In genomic region chr3:151362798-151363197, GRCh38 we compare ENCODE assay signal across 26 cellular contexts. TPM values are rescaled to one million over a fixed set of nuclear protein-coding genes. Genes with fewer than 3 reads are reported as not detected.
DNase-seq lines count a peak whose midpoint lies in the region; ATAC-seq and TF ChIP-seq lines count a peak whose summit lies in the region.
"Had no signal": no experiment of that assay in that cellular context is flagged by ENCODE, and none has a peak within 500 bp of the region (broad histone marks: within the 10 kb centered on the region; RNA-seq: fewer than 3 reads in every experiment).

No MANE protein-coding gene starts in this region.

- H3K79me1 ChIP-seq in mesenchymal stem cell (replicated peaks; ENCODE audit: low read length, poor library complexity, severe bottlenecking): no peaks in the 10 kb centered on the region

- no peak overlapping the region for H3K4ac ChIP-seq in mesenchymal stem cell (ENCODE audit: low read depth in 1 of 2, low read length in 2 of 2)

- H3K4me1 Mint-ChIP-seq in activated naive CD8-positive, alpha-beta T cell treated with anti-CD3 and anti-CD28 coated beads, Interleukin-2, amount 50 U/mL, for 24 hours: no peaks in the 10 kb centered on the region
- H3K4me1 Mint-ChIP-seq: central memory CD8-positive, alpha-beta T cell; T-helper 17 cell had no signal

- intact Hi-C loops in left cardiac atrium (cut with DNase I) (no loop called here), left ventricle myocardium inferior (cut with micrococcal nuclease) (no loop called here)

- no peak overlapping the region for H3K4me2 ChIP-seq in mesenchymal stem cell (ENCODE audit: low read length, poor library complexity, severe bottlenecking)

- no peak overlapping the region for H3K4me3 Mint-ChIP-seq in activated naive CD8-positive, alpha-beta T cell treated with anti-CD3 and anti-CD28 coated beads, Interleukin-2, amount 50 U/mL, for 24 hours
- H3K4me3 Mint-ChIP-seq: central memory CD8-positive, alpha-beta T cell; IgD-negative memory B cell; T-helper 17 cell; type B pancreatic cell had no signal

- no peak overlapping the region for H3K4me3 ChIP-seq in left ventricle myocardium inferior
- H3K4me3 ChIP-seq in mesenchymal stem cell (ENCODE audit: insufficient read depth in 1 of 2, low read depth in 1 of 2, low read length in 2 of 2): no peak overlapping the region
- H3K4me3 ChIP-seq: SJSA1, stomach had no signal

- H3K18ac ChIP-seq in mesenchymal stem cell (ENCODE audit: low read depth in 1 of 2, low read length in 2 of 2): no peak overlapping the region

- no peak overlapping the region for H2AFZ ChIP-seq in mesenchymal stem cell (ENCODE audit: low read depth, low read length)

- H4K91ac ChIP-seq in mesenchymal stem cell (ENCODE audit: low read length): no peak overlapping the region

- H2BK5ac ChIP-seq in mesenchymal stem cell (ENCODE audit: low read depth, low read length, poor library complexity, severe bottlenecking): no peak overlapping the region

- H3K23ac ChIP-seq in mesenchymal stem cell (ENCODE audit: low read length in 2 of 2): no peak overlapping the region

- no peak overlapping the region for H3K27ac Mint-ChIP-seq in activated naive CD8-positive, alpha-beta T cell treated with anti-CD3 and anti-CD28 coated beads, Interleukin-2, amount 50 U/mL, for 24 hours
- H3K27ac Mint-ChIP-seq: IgD-negative memory B cell, T-helper 17 cell, type B pancreatic cell had no signal

- no peak for TF ChIP-seq CTCF in left ventricle myocardium inferior (IDR thresholded peaks at IDR 0.05; ENCODE audit: borderline replicate concordance)
- no peak for TF ChIP-seq CTCF in GM13976 (IDR thresholded peaks at IDR 0.05; ENCODE audit: borderline replicate concordance, control extremely low read depth, extremely low read depth, insufficient read depth, missing control alignments)
- no peak for TF ChIP-seq CTCF in GM10266 (IDR thresholded peaks at IDR 0.05; ENCODE audit: control insufficient read depth, insufficient read depth, low read depth, missing control alignments)

- in situ Hi-C loops in GM13976 (cut with MboI; ENCODE audit: low sequenced_read_pairs, unreplicated experiment): no loop called here

- H3K9ac ChIP-seq in mesenchymal stem cell (ENCODE audit: low read length): no peak overlapping the region

- no peak overlapping the region for H2AK5ac ChIP-seq in mesenchymal stem cell (ENCODE audit: low read length, severe bottlenecking)

- H3K27ac ChIP-seq in left ventricle myocardium inferior (replicated peaks): no peak overlapping the region
- H3K27ac ChIP-seq in mesenchymal stem cell (ENCODE audit: low read length, poor library complexity, severe bottlenecking): peak overlapping the region; percentile 4
- H3K27ac ChIP-seq: C4-2B, SJSA1 had no signal

- no peaks in the 10 kb centered on the region for H3K36me3 Mint-ChIP-seq in activated naive CD8-positive, alpha-beta T cell treated with anti-CD3 and anti-CD28 coated beads, Interleukin-2, amount 50 U/mL, for 24 hours (ENCODE audit: low read depth)
- H3K36me3 Mint-ChIP-seq: type B pancreatic cell had no signal

- no peak overlapping the region for H4K8ac ChIP-seq in mesenchymal stem cell (ENCODE audit: low read length)

- no peaks in the 10 kb centered on the region for H3K27me3 ChIP-seq in left ventricle myocardium inferior (ENCODE audit: low read depth)
- H3K27me3 ChIP-seq in mesenchymal stem cell (ENCODE audit: control insufficient read depth in 1 of 2, insufficient read depth in 1 of 2, low read length in 2 of 2): no peaks in the 10 kb centered on the region
- H3K27me3 ChIP-seq: SJSA1, stomach had no signal

- no peak overlapping the region for H2BK15ac ChIP-seq in mesenchymal stem cell (ENCODE audit: low read depth, poor library complexity, severe bottlenecking)

- H3K4me1 ChIP-seq in left ventricle myocardium inferior: no peaks in the 10 kb centered on the region
- peaks cover 2% of the 10 kb centered on the region for H3K4me1 ChIP-seq in mesenchymal stem cell (ENCODE audit: control insufficient read depth, insufficient read depth, low read depth, low read length)
- H3K4me1 ChIP-seq: SJSA1 had no signal

- 70% methylated on average over 3 of the region's 3 CpGs for WGBS in mesenchymal stem cell

- H3K9me3 Mint-ChIP-seq in activated naive CD8-positive, alpha-beta T cell treated with anti-CD3 and anti-CD28 coated beads, Interleukin-2, amount 50 U/mL, for 24 hours: no peaks in the 10 kb centered on the region
- H3K9me3 Mint-ChIP-seq: central memory CD8-positive, alpha-beta T cell; IgD-negative memory B cell; type B pancreatic cell had no signal

- DNase-seq in left cardiac atrium (no peak), left ventricle myocardium inferior (no peak), amniotic epithelial cell (ENCODE audit: low read depth) (peak; percentile 79), mesenchymal stem cell (no peak), GM13976 (ENCODE audit: low spot score) (no peak), GM10266 (ENCODE audit: extremely low spot score) (no peak)
- DNase-seq in activated naive CD8-positive, alpha-beta T cell treated with anti-CD3 and anti-CD28 coated beads, Interleukin-2, amount 50 U/mL, for 24 hours: no peak
- no peak for DNase-seq in activated naive CD4-positive, alpha-beta T cell (lab: John Stamatoyannopoulos, UW)
- DNase-seq: activated CD4-positive, alpha-beta T cell treated with anti-CD3 and anti-CD28 coated beads, Interleukin-2, amount 50 U/mL, for 4 hours; activated gamma-delta T cell; effector CD4-positive, alpha-beta T cell; erythroblast; kidney glomerular epithelial cell; NCI-H146; NCI-H2171 treated with DMSO at 0.1 percent for 48 hours; NCI-H748 treated with DMSO at 0.1 percent for 48 hours; stomach; T-helper 17 cell had no signal

- no peaks in the 10 kb centered on the region for H3K27me3 Mint-ChIP-seq in activated naive CD8-positive, alpha-beta T cell treated with anti-CD3 and anti-CD28 coated beads, Interleukin-2, amount 50 U/mL, for 24 hours
- H3K27me3 Mint-ChIP-seq: IgD-negative memory B cell, type B pancreatic cell had no signal

- no peaks in the 10 kb centered on the region for H3K36me3 ChIP-seq in left ventricle myocardium inferior
- no peaks in the 10 kb centered on the region for H3K36me3 ChIP-seq in mesenchymal stem cell (ENCODE audit: control insufficient read depth in 1 of 2, insufficient read depth in 2 of 2, low read depth in 1 of 2, low read length in 2 of 2)
- H3K36me3 ChIP-seq: SJSA1, stomach had no signal

- H2BK120ac ChIP-seq in mesenchymal stem cell (ENCODE audit: low read depth, low read length): no peak overlapping the region

- no peak overlapping the region for H3K14ac ChIP-seq in mesenchymal stem cell (ENCODE audit: low read length in 2 of 2)

- H3K9me3 ChIP-seq in left ventricle myocardium inferior (replicated peaks): no peaks in the 10 kb centered on the region
- H3K9me3 ChIP-seq in mesenchymal stem cell (ENCODE audit: control insufficient read depth, low read length): no peaks in the 10 kb centered on the region
- H3K9me3 ChIP-seq: SJSA1, stomach had no signal

- H2BK12ac ChIP-seq in mesenchymal stem cell (ENCODE audit: low read length in 2 of 2): no peak overlapping the region

- ATAC-seq in left cardiac atrium: peak; percentile 55 to 63
- ATAC-seq in activated naive CD8-positive, alpha-beta T cell treated with anti-CD3 and anti-CD28 coated beads, Interleukin-2, amount 50 U/mL, for 24 hours: no peak
- ATAC-seq: Panc1, T-helper 17 cell had no signal

RNA-seq across cellular contexts. Expression of gene P2RY12, which starts 21.8 kb away (rescaled TPM):
- total RNA-seq in left cardiac atrium (1 to 10 TPM; 1.4 to 2.7 TPM), left ventricle myocardium inferior (0.74 TPM)
- not detected for polyA plus RNA-seq in mesenchymal stem cell (2013, experiment 1 of 2)
- 0.04 TPM for polyA plus RNA-seq in mesenchymal stem cell (2013, experiment 2 of 2)
- total RNA-seq: M059J, SJSA1 had no signal
- polyA plus RNA-seq: neural cell had no signal

RNA-seq across cellular contexts. Expression of gene P2RY13, which starts 33.4 kb away (rescaled TPM):
- total RNA-seq in left cardiac atrium (1 to 10 TPM; 1.0 to 2.5 TPM), left ventricle myocardium inferior (0.96 TPM)
- polyA plus RNA-seq in mesenchymal stem cell (2013, experiment 1 of 2): not detected
- not detected for polyA plus RNA-seq in mesenchymal stem cell (2013, experiment 2 of 2)
- total RNA-seq: M059J, SJSA1 had no signal

RNA-seq across cellular contexts. Expression of gene GPR87, which starts 46.2 kb away (rescaled TPM):
- total RNA-seq in left cardiac atrium (not detected), left ventricle myocardium inferior (not detected)
- 0.07 TPM for polyA plus RNA-seq in mesenchymal stem cell (2013, experiment 1 of 2)
- polyA plus RNA-seq in mesenchymal stem cell (2013, experiment 2 of 2): 0.11 TPM
- total RNA-seq: T-helper 17 cell had no signal
- polyA plus RNA-seq: IgD-negative memory B cell, neural cell had no signal
